Comparison of ENCODE assay signal across 9 cellular contexts in the genomic region with DNA sequence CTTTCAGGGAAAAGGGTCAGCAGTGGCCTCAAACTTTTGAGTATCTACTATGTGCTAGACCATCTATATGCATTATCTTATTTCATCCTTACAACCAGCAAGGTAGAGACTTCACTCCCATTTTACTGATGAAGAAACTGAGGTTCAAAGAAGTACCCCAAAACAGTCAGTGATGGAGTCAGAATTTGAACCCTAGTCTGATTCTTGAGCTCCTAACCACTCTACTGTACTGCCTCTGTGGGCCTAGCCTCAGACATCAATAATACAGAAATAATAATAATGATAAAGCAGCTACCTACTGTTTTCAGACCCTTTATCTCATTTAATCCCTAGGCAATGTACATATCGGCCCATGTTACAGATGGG. TPM values are rescaled to one million over a fixed set of nuclear protein-coding genes. Genes with fewer than 3 reads are reported as not detected.
A peak's percentile ranks its signal among the peaks of the same experiment; 100 is the strongest.
DNase-seq lines count a peak whose midpoint lies in the region; ATAC-seq, FAIRE-seq and TF ChIP-seq lines count a peak whose summit lies in the region.
"Had no signal": no experiment of that assay in that cellular context is flagged by ENCODE, and none has a peak within 500 bp of the region (broad histone marks: within the 10 kb centered on the region; RNA-seq: fewer than 3 reads in every experiment).

No MANE protein-coding gene starts in this region.

- peak overlapping the region; percentile 96; the same call in 1 of the 2 replicates for H2BK20ac ChIP-seq in H1 (ENCODE audit: low read length)

- no peak overlapping the region; the same call in 1 of the 2 replicates for H3K18ac ChIP-seq in H1 (ENCODE audit: extremely low read depth, low read length)

- H3K23me2 ChIP-seq in H1 (ENCODE audit: low read depth, low read length) = no peaks in the 10 kb centered on the region

- TF ChIP-seq EP300 in H1 (IDR thresholded peaks at IDR 0.05; ENCODE audit: borderline replicate concordance in 1 of 2, low read depth in 2 of 2, low read length in 2 of 2) = no peak

- H2AK5ac ChIP-seq in H1 (ENCODE audit: low read depth, low read length) = 0 out of 2 replicates have a peak overlapping the region, but pooled peaks have one; percentile 29

- peak overlapping the region; percentile 72; the same call in 1 of the 2 replicates for H2BK15ac ChIP-seq in H1 (ENCODE audit: low read length)

- H3K27me3 Mint-ChIP-seq in progenitor cell of endocrine pancreas = peaks cover 3% of the 10 kb centered on the region

- 0 out of 2 replicates have a peak, but pooled peaks have one; percentile 2 for TF ChIP-seq POLR2A in GM12892 (IDR thresholded peaks at IDR 0.05; ENCODE audit: low read depth, low read length)
- no peak for TF ChIP-seq POLR2A in H1 (IDR thresholded peaks at IDR 0.05; ENCODE audit: control extremely low read depth in 1 of 2, low read depth in 2 of 2, low read length in 2 of 2)

- DNase-seq in GM12892 (ENCODE audit: insufficient read length) = no peak
- DNase-seq in RWPE2 (ENCODE audit: low spot score) = no peak
- DNase-seq in H1 (ENCODE audit: low read depth in 1 of 2, low spot score in 2 of 2) = no peak
- DNase-seq in progenitor cell of endocrine pancreas (ENCODE audit: low spot score, unreplicated experiment) = no peak
- DNase-seq in globus pallidus (ENCODE audit: low spot score) = no peak
- no peak for DNase-seq in NCI-H2029 treated with DMSO at 0.1 percent for 48 hours (lab: John Stamatoyannopoulos, UW)
- DNase-seq: SIG-M5 had no signal

- H3K56ac ChIP-seq in H1 (replicated peaks; ENCODE audit: insufficient read length, low read depth, low read length) = no peak overlapping the region

- H2BK5ac ChIP-seq in H1 (ENCODE audit: low read depth, low read length) = peak overlapping the region; percentile 83; the same call in 1 of the 2 replicates

- CTCF ChIA-PET in H1 (lab: Charles Lee; ENCODE audit: partially characterized antibody) = interaction anchor here (0.9 to 11.0 kb wide), 12 partner anchors 11 to 258 kb away, joined by 3 to 83 read pairs (median 4); no protein-coding TSS in a partner anchor

- no peak overlapping the region for H2AFZ ChIP-seq in H1 (ENCODE audit: low read length)

- POLR2A ChIA-PET in H1 (lab: Charles Lee; ENCODE audit: partially characterized antibody) = interaction anchor here (0.8 to 2.2 kb wide), 7 partner anchors 8 to 57 kb away, joined by 3 to 12 read pairs (median 4); partner anchors contain the start of gene ADA

- WGBS in H1 (ENCODE audit: extremely low coverage in 1 of 2, insufficient coverage in 1 of 2, insufficient read length in 1 of 2, insufficient replicate concordance in 2 of 2, low coverage in 1 of 2, low lambda C conversion rate in 2 of 2, missing lambda C conversion rate in 1 of 2), 2 experiments = 78% methylated on average over 1 of the region's 1 CpG; no CpG with 5 or more reads in 1 of the 2 experiments

- no peak overlapping the region for H3K4me3 Mint-ChIP-seq in progenitor cell of endocrine pancreas (ENCODE audit: low read depth)

- TF ChIP-seq RAD21 in H1 (IDR thresholded peaks at IDR 0.05 in 1 of 2, conservative IDR thresholded peaks at IDR 0.05 in 1 of 2; ENCODE audit: low read depth in 2 of 2, low read length in 2 of 2) = no peak

- H3K27ac ChIP-seq in RWPE2 (ENCODE audit: poor library complexity, severe bottlenecking) (peak overlapping the region; percentile 92), H1 (ENCODE audit: low read depth, low read length) (no peak overlapping the region)

- H4K8ac ChIP-seq in H1 (ENCODE audit: extremely low read depth, insufficient read depth, low read length) = no peak overlapping the region

- no peak for FAIRE-seq in GM12892 (lab: Jason Lieb, UNC)
- no peak for FAIRE-seq in H1 (lab: Jason Lieb, UNC)

- no peak overlapping the region for H3K9ac ChIP-seq in H1 (replicated peaks in 1 of 4; ENCODE audit: extremely low read depth in 1 of 4, low read depth in 3 of 4, low read length in 3 of 4)

- H3K4me3 ChIP-seq in RWPE2 (ENCODE audit: severe bottlenecking) (no peak overlapping the region), H1 (ENCODE audit: extremely low read depth in 1 of 4, insufficient read depth in 2 of 4, low read depth in 3 of 4, low read length in 4 of 4) (no peak overlapping the region)

- peak overlapping the region; percentile 89 for H3K27ac Mint-ChIP-seq in progenitor cell of endocrine pancreas

- peaks cover 24% of the 10 kb centered on the region for H3K4me1 Mint-ChIP-seq in progenitor cell of endocrine pancreas (ENCODE audit: low read depth)

- no peaks in the 10 kb centered on the region for H4K20me1 ChIP-seq in H1 (replicated peaks in 1 of 2; ENCODE audit: control insufficient read depth in 1 of 2, insufficient read depth in 2 of 2, low read length in 2 of 2)

- no peaks in the 10 kb centered on the region for H3K36me3 ChIP-seq in RWPE2 (ENCODE audit: low read depth)
- H3K36me3 ChIP-seq in H1 (ENCODE audit: control insufficient read depth in 2 of 4, insufficient read depth in 4 of 4, low read length in 3 of 4) = peaks cover 0 to 2% (median 0%) of the 10 kb centered on the region in 4 experiments; a peak in 1 of 8 replicates

- 0 out of 2 replicates have a peak, but pooled peaks cover 2% of the 10 kb centered on the region for H3K79me1 ChIP-seq in H1 (ENCODE audit: low read depth, low read length)

- no peaks in the 10 kb centered on the region for H3K9me3 ChIP-seq in RWPE2 (ENCODE audit: severe bottlenecking)
- H3K9me3 ChIP-seq in H1 (ENCODE audit: insufficient read depth in 2 of 2, low read depth in 1 of 2, low read length in 1 of 2) = no peaks in the 10 kb centered on the region

- peak overlapping the region; percentile 61 for H3K4ac ChIP-seq in H1 (replicated peaks; ENCODE audit: insufficient read length, low read depth, low read length)

- H3K36me3 Mint-ChIP-seq in progenitor cell of endocrine pancreas (ENCODE audit: insufficient read depth) = peaks cover 1% of the 10 kb centered on the region

- TF ChIP-seq CTCF in RWPE2 (IDR thresholded peaks at IDR 0.05; ENCODE audit: poor library complexity, severe bottlenecking) (peak; percentile 29), H1 (IDR thresholded peaks at IDR 0.05; ENCODE audit: control extremely low read depth in 1 of 3, insufficient read depth in 1 of 3, low read depth in 1 of 3, low read length in 3 of 3) (no peak), progenitor cell of endocrine pancreas (IDR thresholded peaks at IDR 0.05; ENCODE audit: unreplicated experiment) (no peak)

- H4K91ac ChIP-seq in H1 (replicated peaks; ENCODE audit: insufficient read length, low read length) = peak overlapping the region; percentile 35

- H3K14ac ChIP-seq in H1 (ENCODE audit: insufficient read length) = no peak overlapping the region

- H4K5ac ChIP-seq in H1 (ENCODE audit: insufficient read length, low read depth, low read length) = no peak overlapping the region

- peak overlapping the region; percentile 60; the same call in 1 of the 2 replicates for H2BK12ac ChIP-seq in H1 (ENCODE audit: low read depth, low read length)

- no peaks in the 10 kb centered on the region for H3K9me3 Mint-ChIP-seq in progenitor cell of endocrine pancreas (ENCODE audit: low read depth)

- H3K4me1 ChIP-seq in RWPE2 (ENCODE audit: insufficient read depth, poor library complexity, severe bottlenecking) (peaks cover 38% of the 10 kb centered on the region), H1 (replicated peaks in 1 of 4; ENCODE audit: control insufficient read depth in 3 of 4, insufficient read depth in 4 of 4, low read length in 3 of 4) (peaks cover 10 to 36% (median 23%) of the 10 kb centered on the region in 4 experiments)

- H3K79me2 ChIP-seq in H1 (ENCODE audit: control insufficient read depth in 1 of 2, insufficient read depth in 2 of 2, low read length in 2 of 2) = no peaks in the 10 kb centered on the region

- H3K23ac ChIP-seq in H1 (ENCODE audit: insufficient read length) = no peak overlapping the region

- no peaks in the 10 kb centered on the region for H3K27me3 ChIP-seq in RWPE2 (ENCODE audit: insufficient read depth, poor library complexity, severe bottlenecking)
- H3K27me3 ChIP-seq in H1 (replicated peaks in 1 of 4; ENCODE audit: control insufficient read depth in 3 of 4, extremely low read depth in 1 of 4, insufficient read depth in 3 of 4, low read length in 3 of 4) = no peaks in the 10 kb centered on the region

- no peak overlapping the region for H2BK120ac ChIP-seq in H1 (replicated peaks; ENCODE audit: low read depth, low read length)

- peak overlapping the region; percentile 13 to 56; a peak in 3 of 4 replicates for H3K4me2 ChIP-seq in H1 (ENCODE audit: insufficient read depth in 1 of 2, low read depth in 2 of 2, low read length in 2 of 2)

- ATAC-seq in RWPE2 (ENCODE audit: low read depth) (no peak), HG03280 (IDR thresholded peaks at IDR 0.05; ENCODE audit: unreplicated experiment) (no peak), GM21737 (IDR thresholded peaks at IDR 0.05; ENCODE audit: unreplicated experiment) (no peak)

TF ChIP-seq in H1, 55 proteins besides CTCF, POLR2A, EP300 and RAD21:
- TF ChIP-seq RXRA (IDR thresholded peaks at IDR 0.05; ENCODE audit: insufficient read depth, low read depth, low read length) = no peak
- peak; percentile 27 for TF ChIP-seq ASH2L (IDR thresholded peaks at IDR 0.05; ENCODE audit: low read length)
- 0 out of 2 replicates have a peak, but pooled peaks have one; percentile 16 for TF ChIP-seq RBBP5 (IDR thresholded peaks at IDR 0.05; ENCODE audit: borderline replicate concordance, low read depth, low read length)
- TF ChIP-seq HDAC2 (IDR thresholded peaks at IDR 0.05; ENCODE audit: borderline replicate concordance in 1 of 2, low read depth in 2 of 2, low read length in 2 of 2) = 0 out of 4 replicates have a peak, but pooled peaks of 1 of the 2 experiments have one; percentile 87
- no peak for TF ChIP-seq CBX8 (IDR thresholded peaks at IDR 0.05; ENCODE audit: borderline replicate concordance, low read depth, low read length)
- TF ChIP-seq KDM1A (IDR thresholded peaks at IDR 0.05; ENCODE audit: borderline replicate concordance, low read length) = peak; percentile 97

RNA-seq across cellular contexts. Expression of gene ADA, which starts 8.4 kb away (rescaled TPM):
- 52.1 TPM for polyA plus RNA-seq in GM12892 (2012; ENCODE audit: missing spikeins)
- total RNA-seq in H1 (2021; fragmentation: NEBNext Ultra II Directional; extraction: Animal tissue kit (Norgen Biotek cat#: 25700)) = 19.5 and 19.9 TPM in 2 replicates
- 32.8 and 33.9 TPM in 2 replicates for polyA plus RNA-seq in H1 (2011; rRNA removed)
- polyA plus RNA-seq in H1 (2011; cell fraction: cytosol; rRNA removed) = 39.6 TPM
- polyA plus RNA-seq in H1 (2011; cell fraction: nucleus; rRNA removed) = 34.6 TPM
- 17.2 to 32.7 TPM (median 27.5 TPM) in 4 replicates for polyA plus RNA-seq in H1 (2012, experiment 1 of 2)
- polyA plus RNA-seq in H1 (2012, experiment 2 of 2) = 29.3 TPM
- 16.4 TPM for polyA plus RNA-seq in H1 (2013, experiment 1 of 2)
- polyA plus RNA-seq in H1 (2013, experiment 2 of 2) = 15.0 TPM
- polyA minus RNA-seq in H1 (2011; rRNA and poly(A)+ RNA removed) = 18.1 and 23.1 TPM in 2 replicates
- polyA minus RNA-seq in H1 (2011; cell fraction: cytosol; rRNA and poly(A)+ RNA removed) = 12.4 TPM
- 11.7 TPM for polyA minus RNA-seq in H1 (2011; cell fraction: nucleus; rRNA and poly(A)+ RNA removed)
- 10.7 and 11.4 TPM in 2 replicates for total RNA-seq in progenitor cell of endocrine pancreas
